19 cellular contexts compared by ENCODE assay signal in genomic region chr4:40209401-40209800, GRCh38. TPM values are rescaled to one million over a fixed set of nuclear protein-coding genes. Genes with fewer than 3 reads are reported as not detected.
DNase-seq lines count a peak whose midpoint lies in the region; ATAC-seq and TF ChIP-seq lines count a peak whose summit lies in the region.
"Had no signal": no experiment of that assay in that cellular context is flagged by ENCODE, and none has a peak within 500 bp of the region (broad histone marks: within the 10 kb centered on the region; RNA-seq: fewer than 3 reads in every experiment).

No MANE protein-coding gene starts in this region.

- H3K4me1 Mint-ChIP-seq in activated T-cell treated with anti-CD3 and anti-CD28 coated beads, Interleukin-2, amount 50 U/mL, for 4 hours (ENCODE audit: low read depth): peaks cover 86% of the 10 kb centered on the region
- H3K4me1 Mint-ChIP-seq in activated T-helper 2 cell treated with anti-CD3 and anti-CD28 coated beads, Interferon-gamma antibody, Interleukin-2, Interleukin-4, amounts not matched to agents 10 μg/mL and 5 μg/mL and 100 μg/mL, durations not matched to agents 14 hours and 24 hours and 36 hours (ENCODE audit: low read depth): peaks cover 81% of the 10 kb centered on the region
- peaks cover 24% of the 10 kb centered on the region for H3K4me1 Mint-ChIP-seq in MCF 10A (ENCODE audit: insufficient read depth, unreplicated experiment)

- WGBS in spleen, 5 donors: 75 to 85% (median 81%) methylated on average over 4 of the region's 4 CpGs

- peak overlapping the region; percentile 37 for H3K9ac ChIP-seq in Loucy (ENCODE audit: low read depth, low read length, poor library complexity, severe bottlenecking)

- peaks cover 77% of the 10 kb centered on the region for H3K4me1 ChIP-seq in Loucy (ENCODE audit: insufficient read depth, low read length, poor library complexity, severe bottlenecking)
- H3K4me1 ChIP-seq in spleen: peaks cover 29 to 100% (median 92%) of the 10 kb centered on the region in 6 donors
- no peaks in the 10 kb centered on the region for H3K4me1 ChIP-seq in ascending aorta
- H3K4me1 ChIP-seq: uterus had no signal

- H4K20me1 ChIP-seq in Loucy (ENCODE audit: insufficient read depth, low read length, poor library complexity, severe bottlenecking): peaks cover 91% of the 10 kb centered on the region

- H3K9me3 Mint-ChIP-seq in activated T-cell treated with anti-CD3 and anti-CD28 coated beads, Interleukin-2, amount 50 U/mL, for 4 hours: no peaks in the 10 kb centered on the region
- H3K9me3 Mint-ChIP-seq in activated T-helper 2 cell treated with anti-CD3 and anti-CD28 coated beads, Interferon-gamma antibody, Interleukin-2, Interleukin-4, amounts not matched to agents 10 μg/mL and 5 μg/mL and 100 μg/mL, durations not matched to agents 14 hours and 24 hours and 36 hours: no peaks in the 10 kb centered on the region
- no peaks in the 10 kb centered on the region for H3K9me3 Mint-ChIP-seq in MCF 10A (ENCODE audit: unreplicated experiment)
- H3K9me3 Mint-ChIP-seq: mesothelial cell of epicardium had no signal

- no peaks in the 10 kb centered on the region for H3K27me3 Mint-ChIP-seq in activated T-cell treated with anti-CD3 and anti-CD28 coated beads, Interleukin-2, amount 50 U/mL, for 4 hours (ENCODE audit: low read depth)
- H3K27me3 Mint-ChIP-seq in activated T-helper 2 cell treated with anti-CD3 and anti-CD28 coated beads, Interferon-gamma antibody, Interleukin-2, Interleukin-4, amounts not matched to agents 10 μg/mL and 5 μg/mL and 100 μg/mL, durations not matched to agents 14 hours and 24 hours and 36 hours (ENCODE audit: low read depth): no peaks in the 10 kb centered on the region
- H3K27me3 Mint-ChIP-seq in MCF 10A (ENCODE audit: insufficient read depth, unreplicated experiment): no peaks in the 10 kb centered on the region

- no peaks in the 10 kb centered on the region for H3K9me2 ChIP-seq in Loucy (replicated peaks; ENCODE audit: low read depth, low read length)

- POLR2A ChIA-PET in MCF 10A (lab: Yijun Ruan, JAX): no interaction called here

- peak overlapping the region; percentile 96 for H3K4me2 ChIP-seq in Loucy (ENCODE audit: low read depth, low read length, poor library complexity, severe bottlenecking)

- no peak overlapping the region for H2AFZ ChIP-seq in Loucy (ENCODE audit: low read length)

- H3F3A ChIP-seq in Loucy (ENCODE audit: low read depth): peaks cover 14% of the 10 kb centered on the region

- H3K36me3 ChIP-seq in Loucy (ENCODE audit: insufficient read depth, low read length) (peaks cover 74% of the 10 kb centered on the region), spleen (peaks cover 0 to 42% (median 2%) of the 10 kb centered on the region in 6 donors), ascending aorta (no peaks in the 10 kb centered on the region)
- H3K36me3 ChIP-seq: uterus had no signal

- H3K36me3 Mint-ChIP-seq in activated T-cell treated with anti-CD3 and anti-CD28 coated beads, Interleukin-2, amount 50 U/mL, for 4 hours (ENCODE audit: insufficient read depth): peaks cover 71% of the 10 kb centered on the region
- H3K36me3 Mint-ChIP-seq in activated T-helper 2 cell treated with anti-CD3 and anti-CD28 coated beads, Interferon-gamma antibody, Interleukin-2, Interleukin-4, amounts not matched to agents 10 μg/mL and 5 μg/mL and 100 μg/mL, durations not matched to agents 14 hours and 24 hours and 36 hours (ENCODE audit: low read depth): peaks cover 83% of the 10 kb centered on the region
- H3K36me3 Mint-ChIP-seq in MCF 10A (ENCODE audit: insufficient read depth, unreplicated experiment): peaks cover 4% of the 10 kb centered on the region
- H3K36me3 Mint-ChIP-seq: brain, mesothelial cell of epicardium had no signal

- ATAC-seq in activated T-cell treated with anti-CD3 and anti-CD28 coated beads, Interleukin-2, amount 50 U/mL, for 4 hours: no peak
- ATAC-seq: Right ventricle myocardium inferior had no signal

- H3K9me3 ChIP-seq in Loucy (ENCODE audit: insufficient read depth, low read depth, low read length) (no peaks in the 10 kb centered on the region), spleen (no peaks in the 10 kb centered on the region), ascending aorta (no peaks in the 10 kb centered on the region)
- H3K9me3 ChIP-seq: uterus had no signal

- peak overlapping the region; percentile 85 for H3K27ac Mint-ChIP-seq in activated T-helper 2 cell treated with anti-CD3 and anti-CD28 coated beads, Interferon-gamma antibody, Interleukin-2, Interleukin-4, amounts not matched to agents 10 μg/mL and 5 μg/mL and 100 μg/mL, durations not matched to agents 14 hours and 24 hours and 36 hours
- H3K27ac Mint-ChIP-seq in MCF 10A (ENCODE audit: low read depth, unreplicated experiment): no peak overlapping the region
- H3K27ac Mint-ChIP-seq: brain, mesothelial cell of epicardium had no signal

- no TSS peak for BruUV-seq in MCF 10A (replicated peaks; lab: Mats Ljungman, UMichigan)

- H3K4me3 ChIP-seq in Loucy (ENCODE audit: low read length, poor library complexity, severe bottlenecking): peak overlapping the region; percentile 96
- peak overlapping the region in 1 of 8 donors; percentile 21 for H3K4me3 ChIP-seq in spleen
- no peak overlapping the region for H3K4me3 ChIP-seq in ascending aorta
- H3K4me3 ChIP-seq: uterus had no signal

- H3K27ac ChIP-seq in spleen: peak overlapping the region in 5 of 8 donors; percentile 24 to 93 (median 86)
- H3K27ac ChIP-seq in ascending aorta: no peak overlapping the region
- H3K27ac ChIP-seq: uterus had no signal

- H3K27me3 ChIP-seq in Loucy (ENCODE audit: insufficient read depth, low read length, poor library complexity, severe bottlenecking) (no peaks in the 10 kb centered on the region), spleen (replicated peaks in 1 of 7) (no peaks in the 10 kb centered on the region), ascending aorta (no peaks in the 10 kb centered on the region)
- H3K27me3 ChIP-seq: uterus had no signal

- H3K79me2 ChIP-seq in Loucy (ENCODE audit: insufficient read depth, low read length): peaks cover 100% of the 10 kb centered on the region

- no peak for TF ChIP-seq POLR2A in spleen (IDR thresholded peaks at IDR 0.05)

- TF ChIP-seq CTCF in Loucy (conservative IDR thresholded peaks at IDR 0.05; ENCODE audit: low read length) (no peak), spleen (IDR thresholded peaks at IDR 0.05 in 8 of 11, conservative IDR thresholded peaks at IDR 0.05 in 3 of 11) (no peak), ascending aorta (IDR thresholded peaks at IDR 0.05) (no peak), MCF 10A (IDR thresholded peaks at IDR 0.05; ENCODE audit: unreplicated experiment) (no peak)

- DNase-seq in activated T-cell treated with anti-CD3 and anti-CD28 coated beads, Interleukin-2, amount 50 U/mL, for 4 hours: no peak
- DNase-seq in activated T-cell treated with anti-CD3 and anti-CD28 coated beads, Interleukin-2, amount 50 U/mL, for 1 hour: no peak
- no peak for DNase-seq in activated T-helper 2 cell treated with anti-CD3 and anti-CD28 coated beads, Interferon-gamma antibody, Interleukin-2, Interleukin-4, amounts not matched to agents 10 μg/mL and 5 μg/mL and 100 μg/mL, durations not matched to agents 14 hours and 24 hours and 36 hours (ENCODE audit: low spot score)
- DNase-seq in spleen (no peak), GF-D8 (lab: John Stamatoyannopoulos, UW) (no peak), ascending aorta (ENCODE audit: low spot score in 2 of 2) (no peak), MCF 10A (ENCODE audit: unreplicated experiment) (no peak)
- DNase-seq: ACHN; activated CD4-positive, alpha-beta T cell treated with anti-CD3 and anti-CD28 coated beads for 1 hour; cortex of kidney; NCI-H1930; NCI-H446 treated with DMSO at 0.1 percent for 48 hours; stimulated activated naive CD4-positive, alpha-beta T cell treated with Interleukin-2 at 50 U/mL for 16 hours; T-helper 9 cell; uterus had no signal

- CTCF ChIA-PET in MCF 10A (lab: Yijun Ruan, JAX): no interaction called here

- intact Hi-C loops in activated T-helper 2 cell treated with anti-CD3 and anti-CD28 coated beads, Interferon-gamma antibody, Interleukin-2, Interleukin-4, amounts not matched to agents 10 μg/mL and 5 μg/mL and 100 μg/mL, durations not matched to agents 14 hours and 24 hours and 36 hours (cut with micrococcal nuclease): loop anchor here (10.0 kb wide), 1 partner anchor 475 kb away; no protein-coding TSS in a partner anchor
- intact Hi-C loops in spleen (cut with DNase I; ENCODE audit: low total_unique reads) (no loop called here), ascending aorta (cut with DNase I) (no loop called here), MCF 10A (cut with micrococcal nuclease) (no loop called here)

- H3K4me3 Mint-ChIP-seq in activated T-cell treated with anti-CD3 and anti-CD28 coated beads, Interleukin-2, amount 50 U/mL, for 4 hours: peak overlapping the region; percentile 75
- peak overlapping the region; percentile 73 for H3K4me3 Mint-ChIP-seq in activated T-helper 2 cell treated with anti-CD3 and anti-CD28 coated beads, Interferon-gamma antibody, Interleukin-2, Interleukin-4, amounts not matched to agents 10 μg/mL and 5 μg/mL and 100 μg/mL, durations not matched to agents 14 hours and 24 hours and 36 hours (ENCODE audit: low read depth)
- no peak overlapping the region for H3K4me3 Mint-ChIP-seq in MCF 10A (ENCODE audit: unreplicated experiment)
- H3K4me3 Mint-ChIP-seq: brain, mesothelial cell of epicardium had no signal

RNA-seq across cellular contexts. Expression of gene RHOH, which starts 12.6 kb away (rescaled TPM):
- 100 to 1,000 TPM; 164 to 204 (median 170) TPM for total RNA-seq in activated T-cell treated with anti-CD3 and anti-CD28 coated beads, Interleukin-2, amount 50 U/mL, for 4 hours
- 108 and 120 TPM in 2 replicates for total RNA-seq in activated T-helper 2 cell treated with anti-CD3 and anti-CD28 coated beads, Interferon-gamma antibody, Interleukin-2, Interleukin-4, amounts not matched to agents 10 μg/mL and 5 μg/mL and 100 μg/mL, durations not matched to agents 14 hours and 24 hours and 36 hours
- 100 to 1,000 TPM in 1 of 7 donors, 10 to 100 TPM in 6; 51.4 to 100 (median 72.0) TPM for total RNA-seq in spleen
- 100 to 1,000 TPM in 1 of 3 donors, 10 to 100 TPM in 2; 70.3 to 112 (median 76.6) TPM for polyA plus RNA-seq in spleen
- not detected for total RNA-seq in ascending aorta
- not detected in 2 replicates for total RNA-seq in MCF 10A (2022)

Comparison
In these comparisons a context has a peak if more than half of its experiments do, and no peak if none do; other contexts are left out.
1. H3K27ac ChIP-seq: peak in spleen (5 of 8); none in ascending aorta (0 of 2).
2. RNA of gene RHOH, which starts 12.6 kb away (total RNA-seq): 164 to 204 TPM in activated T-cell treated with anti-CD3 and anti-CD28 coated beads, Interleukin-2, amount 50 U/mL, for 4 hours, 108 to 120 TPM in activated T-helper 2 cell treated with anti-CD3 and anti-CD28 coated beads, Interferon-gamma antibody, Interleukin-2, Interleukin-4, amounts not matched to agents 10 μg/mL and 5 μg/mL and 100 μg/mL, durations not matched to agents 14 hours and 24 hours and 36 hours and 51.4 to 100 TPM in spleen; not detected in ascending aorta (single experiment) and not detected in MCF 10A; every median in the first group is over 10 times any median in the second.